In the genomic region with DNA sequence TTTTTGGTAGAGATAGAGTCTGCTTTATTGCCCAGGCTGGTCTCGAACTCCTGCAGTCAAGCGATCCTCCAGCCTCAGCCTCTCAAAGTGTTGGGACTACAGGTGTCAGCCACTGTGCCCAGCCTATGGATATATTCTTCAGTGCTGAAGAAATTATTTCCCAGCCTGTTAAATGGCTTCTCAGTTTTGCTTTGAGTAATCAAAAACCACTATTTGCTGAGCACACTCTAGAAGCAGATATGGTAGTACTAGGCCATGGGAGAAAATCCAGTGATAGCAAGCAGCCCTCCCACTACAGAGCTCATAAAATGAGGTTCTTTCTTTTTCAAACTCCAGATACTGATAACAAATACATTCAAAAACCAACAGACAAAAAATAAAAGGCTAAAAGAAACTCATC, we compare ENCODE assay signal across 31 cellular contexts.
DNase-seq lines count a peak whose midpoint lies in the region; ATAC-seq and TF ChIP-seq lines count a peak whose summit lies in the region.
"Had no signal": no experiment of that assay in that cellular context is flagged by ENCODE, and none has a peak within 500 bp of the region (broad histone marks: within the 10 kb centered on the region; RNA-seq: fewer than 3 reads in every experiment).

No MANE protein-coding gene starts in this region.

- no peak for TF ChIP-seq CTCF in GM12865 (IDR thresholded peaks at IDR 0.05; ENCODE audit: insufficient read depth, low read depth, low read length, missing control alignments)

- ATAC-seq in GM18858 (IDR thresholded peaks at IDR 0.05; ENCODE audit: unreplicated experiment) (peak; percentile 80), GM21360 (IDR thresholded peaks at IDR 0.05; ENCODE audit: unreplicated experiment) (peak; percentile 71), HG03378 (IDR thresholded peaks at IDR 0.05; ENCODE audit: unreplicated experiment) (peak; percentile 73), T-helper 17 cell (no peak), HG03159 (IDR thresholded peaks at IDR 0.05; ENCODE audit: unreplicated experiment) (no peak)
- ATAC-seq: activated CD4-positive, CD25-positive, alpha-beta regulatory T cell treated with anti-CD3 and anti-CD28 coated beads, Interleukin-2, amount 50 U/mL, for 24 hours; activated T-helper 17 cell treated with anti-CD3 and anti-CD28 coated beads, Interleukin-2, amount 50 U/mL, for 72 hours; HepG2; right lobe of liver; stimulated activated memory B cell treated with anti-CD40 and anti-IgM and Interleukin-4, amounts not matched to agents 10 μg/mL and 1 μg/mL and 100 μg/mL, for 72 hours had no signal

- no peak overlapping the region for H3K27ac ChIP-seq in substantia nigra (ENCODE audit: low read depth, low read length, poor library complexity, severe bottlenecking)
- H3K27ac ChIP-seq: brain microvascular endothelial cell, left ventricle myocardium inferior, right lobe of liver, testis, uterus had no signal

- no peak overlapping the region for H3K27ac Mint-ChIP-seq in T-helper 17 cell
- H3K27ac Mint-ChIP-seq: activated CD4-positive, alpha-beta memory T cell treated with anti-CD3 and anti-CD28 coated beads, Interleukin-2, amount 10 ng/mL, durations not matched to agents 7 days and 5 days; activated T-helper 17 cell treated with anti-CD3 and anti-CD28 coated beads, Interleukin-2, amount 50 U/mL, for 72 hours; stimulated activated memory B cell treated with anti-CD40 and anti-IgM and Interleukin-4, amounts not matched to agents 10 μg/mL and 1 μg/mL and 100 μg/mL, for 72 hours had no signal

- H3K4me3 Mint-ChIP-seq in T-helper 17 cell = no peak overlapping the region
- H3K4me3 Mint-ChIP-seq: activated CD4-positive, alpha-beta memory T cell treated with anti-CD3 and anti-CD28 coated beads, Interleukin-2, amount 10 ng/mL, durations not matched to agents 7 days and 5 days; activated T-helper 17 cell treated with anti-CD3 and anti-CD28 coated beads, Interleukin-2, amount 50 U/mL, for 72 hours; stimulated activated memory B cell treated with anti-CD40 and anti-IgM and Interleukin-4, amounts not matched to agents 10 μg/mL and 1 μg/mL and 100 μg/mL, for 72 hours had no signal

- H3K27me3 Mint-ChIP-seq in T-helper 17 cell = peaks cover 17% of the 10 kb centered on the region

- H3K4me3 ChIP-seq in GM12865 (ENCODE audit: low read depth, low read length) = no peak overlapping the region
- H3K4me3 ChIP-seq: left ventricle myocardium inferior, right lobe of liver, testis, uterus had no signal

- peak; percentile 58 for DNase-seq in GM12865 (ENCODE audit: low read depth)
- DNase-seq in T-helper 17 cell = no peak
- DNase-seq in NCI-H187 (lab: John Stamatoyannopoulos, UW) = no peak
- no peak for DNase-seq in substantia nigra (lab: John Stamatoyannopoulos, UW)
- DNase-seq: activated CD4-positive, alpha-beta memory T cell treated with anti-CD3 and anti-CD28 coated beads, Interleukin-2, amount 10 ng/mL, durations not matched to agents 7 days and 5 days; activated CD8-positive, alpha-beta memory T cell treated with anti-CD3 and anti-CD28 coated beads, Interleukin-2, amount 50 U/mL, for 48 hours; activated naive CD4-positive, alpha-beta T cell treated with anti-CD3 and anti-CD28 coated beads, Interleukin-2, amount 50 U/mL, for 16 hours; amniotic stem cell; brain microvascular endothelial cell; islet precursor cell; Karpas-422; left ventricle myocardium inferior; mesendoderm; MV-4-11; NCI-H146; NCI-H446 treated with DMSO at 0.1 percent for 48 hours; NCI-H82; right lobe of liver; RPMI8226; stimulated activated CD4-positive, alpha-beta T cell treated with anti-CD3 and anti-CD28 coated beads, Interleukin-4, amount 100 ng/mL, for 24 hours; T-helper 1 cell; testis; uterus had no signal

- H3K4me1 Mint-ChIP-seq in T-helper 17 cell = no peaks in the 10 kb centered on the region
- H3K4me1 Mint-ChIP-seq: activated CD4-positive, alpha-beta memory T cell treated with anti-CD3 and anti-CD28 coated beads, Interleukin-2, amount 10 ng/mL, durations not matched to agents 7 days and 5 days; activated T-helper 17 cell treated with anti-CD3 and anti-CD28 coated beads, Interleukin-2, amount 50 U/mL, for 72 hours; stimulated activated memory B cell treated with anti-CD40 and anti-IgM and Interleukin-4, amounts not matched to agents 10 μg/mL and 1 μg/mL and 100 μg/mL, for 72 hours had no signal

- no peaks in the 10 kb centered on the region for H3K9me3 ChIP-seq in T-helper 17 cell (ENCODE audit: control insufficient read depth, low read length, poor library complexity, severe bottlenecking)
- H3K9me3 ChIP-seq: left ventricle myocardium inferior, right lobe of liver, testis, uterus had no signal

- no peaks in the 10 kb centered on the region for H3K36me3 Mint-ChIP-seq in T-helper 17 cell (ENCODE audit: low read depth)
- H3K36me3 Mint-ChIP-seq: stimulated activated memory B cell treated with anti-CD40 and anti-IgM and Interleukin-4, amounts not matched to agents 10 μg/mL and 1 μg/mL and 100 μg/mL, for 72 hours had no signal

Comparison
In these comparisons a context has a peak if more than half of its experiments do, and no peak if none do; other contexts are left out.
1. ATAC-seq: peak in GM18858 (single experiment), GM21360 (single experiment) and HG03378 (single experiment); none in T-helper 17 cell (single experiment) and HG03159 (single experiment).